ENCODE assay signal across 12 cellular contexts in the genomic region with DNA sequence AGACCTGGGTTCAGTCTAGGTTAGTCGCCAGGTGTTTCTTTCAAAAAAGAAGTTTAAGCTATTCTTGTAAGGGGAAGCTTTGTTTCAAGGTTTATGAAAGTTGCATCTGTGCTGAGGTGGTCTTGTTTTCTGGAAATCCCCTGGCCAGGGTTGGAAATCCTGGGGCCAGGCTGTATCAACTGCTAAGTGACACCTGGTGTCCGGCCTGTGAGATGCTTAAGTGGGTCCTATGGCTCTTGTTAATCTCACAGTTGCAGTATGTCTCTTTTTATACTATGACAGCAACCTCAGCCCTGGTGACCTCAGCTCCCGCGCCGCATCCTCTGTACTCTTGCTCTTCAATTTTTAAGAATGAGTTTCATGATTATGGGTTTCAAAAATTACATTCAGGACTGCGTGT.
A peak's percentile ranks its signal among the peaks of the same experiment; 100 is the strongest.
DNase-seq lines count a peak whose midpoint lies in the region; ATAC-seq, FAIRE-seq and TF ChIP-seq lines count a peak whose summit lies in the region.
"Had no signal": no experiment of that assay in that cellular context is flagged by ENCODE, and none has a peak within 500 bp of the region (broad histone marks: within the 10 kb centered on the region; RNA-seq: fewer than 3 reads in every experiment).

No MANE protein-coding gene starts in this region.

- no peaks in the 10 kb centered on the region for H3K36me3 Mint-ChIP-seq in activated B cell treated with CpG ODN at 0.5 μM for 24 hours (ENCODE audit: low read depth)
- H3K36me3 Mint-ChIP-seq: CD8-positive, alpha-beta T cell had no signal

- peaks cover 31% of the 10 kb centered on the region for H3K4me1 Mint-ChIP-seq in activated B cell treated with CpG ODN at 0.5 μM for 24 hours
- H3K4me1 Mint-ChIP-seq: neural crest cell had no signal

- peak overlapping the region; percentile 14 for H3K27ac Mint-ChIP-seq in activated B cell treated with CpG ODN at 0.5 μM for 24 hours
- H3K27ac Mint-ChIP-seq: CD8-positive, alpha-beta T cell had no signal

- H3K9me3 Mint-ChIP-seq in activated B cell treated with CpG ODN at 0.5 μM for 24 hours = peaks cover 9% of the 10 kb centered on the region

- CTCF ChIA-PET in activated B cell treated with CpG ODN at 0.5 μM for 24 hours (lab: Charles Lee) = interaction anchor here (1.2 kb wide), 1 partner anchor 246 kb away, joined by 3 read pairs; no protein-coding TSS in a partner anchor

- DNase-seq in activated B cell treated with CpG ODN at 0.5 μM for 24 hours = no peak
- DNase-seq in NCI-H2107 (lab: John Stamatoyannopoulos, UW) = no peak
- DNase-seq in HTR-8/SVneo (ENCODE audit: insufficient read length, low spot score) = no peak
- DNase-seq in SKM-1 treated with dmso at 0.1 percent for 144 hours (lab: John Stamatoyannopoulos, UW; ENCODE audit: unreplicated experiment) = no peak
- no peak for DNase-seq in activated naive CD4-positive, alpha-beta T cell (lab: John Stamatoyannopoulos, UW)
- DNase-seq: CD8-positive, alpha-beta T cell; gastrocnemius medialis; NCI-H526 treated with DMSO at 0.1 percent for 48 hours had no signal

- no peaks in the 10 kb centered on the region for H3K27me3 Mint-ChIP-seq in activated B cell treated with CpG ODN at 0.5 μM for 24 hours

- POLR2A ChIA-PET in activated B cell treated with CpG ODN at 0.5 μM for 24 hours (lab: Charles Lee) = interaction anchor here (0.5 kb wide), 1 partner anchor 130 kb away, joined by 3 read pairs; no protein-coding TSS in a partner anchor

- ATAC-seq in GM18520 (IDR thresholded peaks at IDR 0.05; ENCODE audit: unreplicated experiment) = peak; percentile 53
- peak; percentile 71 for ATAC-seq in GM21526 (IDR thresholded peaks at IDR 0.05; ENCODE audit: low FRiP score, unreplicated experiment)
- peak; percentile 76 for ATAC-seq in HG03108 (IDR thresholded peaks at IDR 0.05; ENCODE audit: unreplicated experiment)
- peak; percentile 71 for ATAC-seq in activated B cell treated with CpG ODN at 0.5 μM for 24 hours (ENCODE audit: low read depth)
- ATAC-seq: CD8-positive, alpha-beta T cell; gastrocnemius medialis had no signal

- no peak for FAIRE-seq in HTR-8/SVneo (lab: Jason Lieb, UNC)

- no peak for TF ChIP-seq CTCF in activated B cell treated with CpG ODN at 0.5 μM for 24 hours (IDR thresholded peaks at IDR 0.05)

- no peak overlapping the region for H3K4me3 Mint-ChIP-seq in activated B cell treated with CpG ODN at 0.5 μM for 24 hours
- H3K4me3 Mint-ChIP-seq: CD8-positive, alpha-beta T cell; neural crest cell had no signal

- intact Hi-C loops in activated B cell treated with CpG ODN at 0.5 μM for 24 hours (cut with micrococcal nuclease) = no loop called here
